20 cellular contexts compared by ENCODE assay signal in the genomic region with DNA sequence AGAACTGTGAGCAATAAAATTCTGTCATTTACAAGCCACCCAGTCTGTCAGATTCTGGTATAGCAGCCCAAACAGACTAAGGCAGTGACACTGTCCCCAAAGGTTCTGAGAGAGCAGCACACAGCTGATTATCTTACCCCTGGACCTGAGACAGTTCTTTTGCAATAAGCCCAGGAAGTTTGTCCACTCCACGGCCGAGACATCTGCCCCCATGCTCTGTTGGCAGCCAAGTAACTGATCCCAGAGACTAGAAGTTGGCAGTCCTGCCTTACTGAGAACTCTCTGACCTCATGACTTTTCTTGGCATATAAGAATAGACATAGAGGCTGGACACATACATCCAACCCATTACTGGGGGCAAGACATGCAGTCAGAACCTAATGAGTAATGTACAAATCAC.
"Had no signal": no experiment of that assay in that cellular context is flagged by ENCODE, and none has a peak within 500 bp of the region (broad histone marks: within the 10 kb centered on the region; RNA-seq: fewer than 3 reads in every experiment).

No MANE protein-coding gene starts in this region.

- H3K36me3 Mint-ChIP-seq: activated naive CD8-positive, alpha-beta T cell treated with anti-CD3 and anti-CD28 coated beads, Interleukin-2, amount 10 ng/mL, durations not matched to agents 7 days and 5 days; brain; memory B cell; stimulated activated memory B cell treated with anti-CD40 and anti-IgM and Interleukin-4, amounts not matched to agents 10 μg/mL and 1 μg/mL and 100 μg/mL, for 72 hours had no signal

- H3K4me1 Mint-ChIP-seq: activated naive CD8-positive, alpha-beta T cell treated with anti-CD3 and anti-CD28 coated beads, Interleukin-2, amount 10 ng/mL, durations not matched to agents 7 days and 5 days; memory B cell; stimulated activated memory B cell treated with anti-CD40 and anti-IgM and Interleukin-4, amounts not matched to agents 10 μg/mL and 1 μg/mL and 100 μg/mL, for 72 hours had no signal

- H3K9me3 ChIP-seq: left lung, prostate gland, right lobe of liver, testis, upper lobe of left lung had no signal

- H3K36me3 ChIP-seq: prostate gland had no signal

- DNase-seq: activated CD4-positive, alpha-beta T cell treated with anti-CD3 and anti-CD28 coated beads, Interleukin-2, amount 50 U/mL, for 4 hours; activated naive CD4-positive, alpha-beta T cell treated with Interleukin-2 at 50 U/mL for 16 hours; activated naive CD8-positive, alpha-beta T cell treated with anti-CD3 and anti-CD28 coated beads, Interleukin-2, amount 10 ng/mL, durations not matched to agents 7 days and 5 days; activated T-cell treated with anti-CD3 and anti-CD28 coated beads, Interleukin-2, amount 50 U/mL, for 1 hour; cortex of kidney; glutamatergic neuron; hypothalamus; kidney; left lung; occipital lobe; stimulated activated CD4-positive, alpha-beta T cell treated with anti-CD3 and anti-CD28 coated beads, Interleukin-4, amount 100 ng/mL, for 4 hours; testis had no signal

- H3K4me3 ChIP-seq: left lung, prostate gland, right lobe of liver, smooth muscle cell, testis, upper lobe of left lung had no signal

- H3K27me3 Mint-ChIP-seq: memory B cell; stimulated activated memory B cell treated with anti-CD40 and anti-IgM and Interleukin-4, amounts not matched to agents 10 μg/mL and 1 μg/mL and 100 μg/mL, for 72 hours had no signal

- ATAC-seq: left lung; stimulated activated memory B cell treated with anti-CD40 and anti-IgM and Interleukin-4, amounts not matched to agents 10 μg/mL and 1 μg/mL and 100 μg/mL, for 72 hours had no signal

- H3K27ac Mint-ChIP-seq: activated naive CD8-positive, alpha-beta T cell treated with anti-CD3 and anti-CD28 coated beads, Interleukin-2, amount 10 ng/mL, durations not matched to agents 7 days and 5 days; activated T-helper 2 cell treated with anti-CD3 and anti-CD28 coated beads, Interferon-gamma antibody, Interleukin-2, Interleukin-4, amounts not matched to agents 10 μg/mL and 5 μg/mL and 100 μg/mL, durations not matched to agents 14 hours and 24 hours and 36 hours; brain; memory B cell; stimulated activated memory B cell treated with anti-CD40 and anti-IgM and Interleukin-4, amounts not matched to agents 10 μg/mL and 1 μg/mL and 100 μg/mL, for 72 hours had no signal

- H3K4me1 ChIP-seq: left lung, prostate gland, right lobe of liver, testis, upper lobe of left lung had no signal

- H3K27ac ChIP-seq: left lung, prostate gland, right lobe of liver, testis, upper lobe of left lung had no signal

- H3K4me2 ChIP-seq: smooth muscle cell had no signal

- H3K4me3 Mint-ChIP-seq: activated naive CD8-positive, alpha-beta T cell treated with anti-CD3 and anti-CD28 coated beads, Interleukin-2, amount 10 ng/mL, durations not matched to agents 7 days and 5 days; brain; memory B cell; stimulated activated memory B cell treated with anti-CD40 and anti-IgM and Interleukin-4, amounts not matched to agents 10 μg/mL and 1 μg/mL and 100 μg/mL, for 72 hours had no signal

- H3K27me3 ChIP-seq: left lung, right lobe of liver, testis, upper lobe of left lung had no signal

- H3K9me3 Mint-ChIP-seq: activated naive CD8-positive, alpha-beta T cell treated with anti-CD3 and anti-CD28 coated beads, Interleukin-2, amount 10 ng/mL, durations not matched to agents 7 days and 5 days; activated T-helper 2 cell treated with anti-CD3 and anti-CD28 coated beads, Interferon-gamma antibody, Interleukin-2, Interleukin-4, amounts not matched to agents 10 μg/mL and 5 μg/mL and 100 μg/mL, durations not matched to agents 14 hours and 24 hours and 36 hours; memory B cell; stimulated activated memory B cell treated with anti-CD40 and anti-IgM and Interleukin-4, amounts not matched to agents 10 μg/mL and 1 μg/mL and 100 μg/mL, for 72 hours had no signal
